ENCODE assay signal across 10 cellular contexts in genomic region chr16:31265329-31266245, GRCh38. TPM values are rescaled to one million over a fixed set of nuclear protein-coding genes. Genes with fewer than 3 reads are reported as not detected.
A peak's percentile ranks its signal among the peaks of the same experiment; 100 is the strongest.
DNase-seq lines count a peak whose midpoint lies in the region; ATAC-seq and TF ChIP-seq lines count a peak whose summit lies in the region.
"Had no signal": no experiment of that assay in that cellular context is flagged by ENCODE, and none has a peak within 500 bp of the region (broad histone marks: within the 10 kb centered on the region; RNA-seq: fewer than 3 reads in every experiment).

No MANE protein-coding gene starts in this region.

- H3K36me3 ChIP-seq in naive thymus-derived CD4-positive, alpha-beta T cell (ENCODE audit: control insufficient read depth in 2 of 3, insufficient read depth in 3 of 3, low read length in 3 of 3) = no peaks in the 10 kb centered on the region

- H3K27ac Mint-ChIP-seq in activated naive CD4-positive, alpha-beta T cell treated with anti-CD3 and anti-CD28 coated beads, Interleukin-2, amount 10 ng/mL, durations not matched to agents 7 days and 5 days = no peak overlapping the region
- H3K27ac Mint-ChIP-seq in naive thymus-derived CD4-positive, alpha-beta T cell = peak overlapping the region in 2 of 9 donors; percentile 61 to 93

- CTCF ChIA-PET in activated naive CD4-positive, alpha-beta T cell treated with anti-CD3 and anti-CD28 coated beads, Interleukin-2, amount 10 ng/mL, durations not matched to agents 7 days and 5 days (lab: Charles Lee) = no interaction called here
- CTCF ChIA-PET in naive thymus-derived CD4-positive, alpha-beta T cell (lab: Charles Lee) = interaction anchor here (0.7 kb wide), 1 partner anchor 438 kb away, joined by 3 read pairs; no protein-coding TSS in a partner anchor

- H3K27me3 ChIP-seq in naive thymus-derived CD4-positive, alpha-beta T cell (ENCODE audit: control insufficient read depth in 2 of 2, insufficient read depth in 2 of 2, low read length in 2 of 2) = no peaks in the 10 kb centered on the region

- DNase-seq in RKO (ENCODE audit: low spot score) = peak; percentile 19
- peak; percentile 49 for DNase-seq in activated naive CD4-positive, alpha-beta T cell treated with anti-CD3 and anti-CD28 coated beads, Interleukin-2, amount 10 ng/mL, durations not matched to agents 7 days and 5 days
- peak in 2 of 9 donors; percentile 22 to 81 for DNase-seq in naive thymus-derived CD4-positive, alpha-beta T cell
- no peak for DNase-seq in DMS153 treated with DMSO at 0.1 percent for 48 hours (lab: John Stamatoyannopoulos, UW; ENCODE audit: unreplicated experiment)
- DNase-seq in NCI-H2196 (lab: John Stamatoyannopoulos, UW; ENCODE audit: unreplicated experiment) = no peak
- DNase-seq in DMS153 (lab: John Stamatoyannopoulos, UW) = no peak

- intact Hi-C loops in naive thymus-derived CD4-positive, alpha-beta T cell (cut with micrococcal nuclease) = no loop called here

- no peak overlapping the region for H3K4me3 ChIP-seq in naive thymus-derived CD4-positive, alpha-beta T cell (ENCODE audit: low read length)

- H3K4me3 Mint-ChIP-seq in activated naive CD4-positive, alpha-beta T cell treated with anti-CD3 and anti-CD28 coated beads, Interleukin-2, amount 10 ng/mL, durations not matched to agents 7 days and 5 days = no peak overlapping the region
- H3K4me3 Mint-ChIP-seq in naive thymus-derived CD4-positive, alpha-beta T cell = peak overlapping the region in 2 of 10 donors; percentile 49 to 68

- H3K4me1 Mint-ChIP-seq in activated naive CD4-positive, alpha-beta T cell treated with anti-CD3 and anti-CD28 coated beads, Interleukin-2, amount 10 ng/mL, durations not matched to agents 7 days and 5 days = peaks cover 49% of the 10 kb centered on the region
- H3K4me1 Mint-ChIP-seq in naive thymus-derived CD4-positive, alpha-beta T cell = peaks cover 0 to 57% (median 6%) of the 10 kb centered on the region in 7 donors

- peak; percentile 22 for TF ChIP-seq POLR2A in GM18505 (IDR thresholded peaks at IDR 0.05; ENCODE audit: borderline replicate concordance, extremely low read depth, insufficient read depth, insufficient read length)

- H3K36me3 Mint-ChIP-seq in activated naive CD4-positive, alpha-beta T cell treated with anti-CD3 and anti-CD28 coated beads, Interleukin-2, amount 10 ng/mL, durations not matched to agents 7 days and 5 days = peaks cover 35% of the 10 kb centered on the region
- peaks cover 0 to 35% (median 3%) of the 10 kb centered on the region in 5 donors for H3K36me3 Mint-ChIP-seq in naive thymus-derived CD4-positive, alpha-beta T cell

- H3K9me3 ChIP-seq in naive thymus-derived CD4-positive, alpha-beta T cell (ENCODE audit: control insufficient read depth in 2 of 3, low read length in 3 of 3) = no peaks in the 10 kb centered on the region

- H3K4me1 ChIP-seq in naive thymus-derived CD4-positive, alpha-beta T cell (ENCODE audit: control insufficient read depth in 2 of 2, insufficient read depth in 2 of 2, low read length in 2 of 2) = peaks cover 0 to 16% of the 10 kb centered on the region in 2 donors
- H3K4me1 ChIP-seq: parathyroid adenoma had no signal

- no peaks in the 10 kb centered on the region for H3K9me3 Mint-ChIP-seq in activated naive CD4-positive, alpha-beta T cell treated with anti-CD3 and anti-CD28 coated beads, Interleukin-2, amount 10 ng/mL, durations not matched to agents 7 days and 5 days
- peaks cover 0 to 2% (median 0%) of the 10 kb centered on the region in 11 donors for H3K9me3 Mint-ChIP-seq in naive thymus-derived CD4-positive, alpha-beta T cell

- peaks cover 30% of the 10 kb centered on the region for H3K27me3 Mint-ChIP-seq in activated naive CD4-positive, alpha-beta T cell treated with anti-CD3 and anti-CD28 coated beads, Interleukin-2, amount 10 ng/mL, durations not matched to agents 7 days and 5 days
- H3K27me3 Mint-ChIP-seq in naive thymus-derived CD4-positive, alpha-beta T cell = peaks cover 0 to 18% (median 4%) of the 10 kb centered on the region in 5 donors

- no peak overlapping the region for H3K27ac ChIP-seq in naive thymus-derived CD4-positive, alpha-beta T cell (ENCODE audit: low read depth, low read length)
- H3K27ac ChIP-seq: parathyroid adenoma had no signal

- ATAC-seq in GM18505 (IDR thresholded peaks at IDR 0.05; ENCODE audit: unreplicated experiment) = peak; percentile 86
- ATAC-seq in HG02763 (IDR thresholded peaks at IDR 0.05; ENCODE audit: unreplicated experiment) = peak; percentile 75
- ATAC-seq in naive thymus-derived CD4-positive, alpha-beta T cell = peak; percentile 93

- POLR2A ChIA-PET in naive thymus-derived CD4-positive, alpha-beta T cell (lab: Charles Lee) = no interaction called here

RNA-seq across cellular contexts. Expression of gene ITGAM, which starts 5.8 kb away (rescaled TPM):
- 100 to 1,000 TPM in 1 of 5 experiments, 10 to 100 TPM in 2, 1 to 10 TPM in 1, under 1 TPM in 1; 0.84 to 150 (median 17.9) TPM for total RNA-seq in naive thymus-derived CD4-positive, alpha-beta T cell
- under 1 TPM; 0.27 to 0.52 TPM for polyA plus RNA-seq in naive thymus-derived CD4-positive, alpha-beta T cell
- total RNA-seq: NCI-H460 had no signal

RNA-seq across cellular contexts. Expression of gene PYDC1, which starts 48.7 kb away (rescaled TPM):
- not detected for total RNA-seq in naive thymus-derived CD4-positive, alpha-beta T cell
- not detected for polyA plus RNA-seq in naive thymus-derived CD4-positive, alpha-beta T cell
- total RNA-seq: NCI-H460 had no signal

RNA-seq across cellular contexts. Expression of gene TRIM72, which starts 51.7 kb away (rescaled TPM):
- under 1 TPM in 1 of 5 experiments, not detected in 4; 0.24 TPM for total RNA-seq in naive thymus-derived CD4-positive, alpha-beta T cell
- not detected for polyA plus RNA-seq in naive thymus-derived CD4-positive, alpha-beta T cell

Comparison
In these comparisons a context has a peak if more than half of its experiments do, and no peak if none do; other contexts are left out.
1. DNase-seq: peak in RKO (single experiment) and activated naive CD4-positive, alpha-beta T cell treated with anti-CD3 and anti-CD28 coated beads, Interleukin-2, amount 10 ng/mL, durations not matched to agents 7 days and 5 days (single experiment); none in DMS153 treated with DMSO at 0.1 percent for 48 hours (single experiment), NCI-H2196 (single experiment) and DMS153 (single experiment).
2. Peak in every context shown above with its lines, with median percentiles within 50 percentile points of each other: ATAC-seq.